In genomic region chr18:68915066-68915465, GRCh38 we compare ENCODE assay signal across 3 cellular contexts.
"Had no signal": no experiment of that assay in that cellular context is flagged by ENCODE, and none has a peak within 500 bp of the region (broad histone marks: within the 10 kb centered on the region; RNA-seq: fewer than 3 reads in every experiment).

No MANE protein-coding gene starts in this region.

- H3K4me3 ChIP-seq: GM12878 had no signal

- ATAC-seq: GM12878 had no signal

- DNase-seq: GDM1, GF-D8 had no signal
